9 cellular contexts compared by ENCODE assay signal in the genomic region with DNA sequence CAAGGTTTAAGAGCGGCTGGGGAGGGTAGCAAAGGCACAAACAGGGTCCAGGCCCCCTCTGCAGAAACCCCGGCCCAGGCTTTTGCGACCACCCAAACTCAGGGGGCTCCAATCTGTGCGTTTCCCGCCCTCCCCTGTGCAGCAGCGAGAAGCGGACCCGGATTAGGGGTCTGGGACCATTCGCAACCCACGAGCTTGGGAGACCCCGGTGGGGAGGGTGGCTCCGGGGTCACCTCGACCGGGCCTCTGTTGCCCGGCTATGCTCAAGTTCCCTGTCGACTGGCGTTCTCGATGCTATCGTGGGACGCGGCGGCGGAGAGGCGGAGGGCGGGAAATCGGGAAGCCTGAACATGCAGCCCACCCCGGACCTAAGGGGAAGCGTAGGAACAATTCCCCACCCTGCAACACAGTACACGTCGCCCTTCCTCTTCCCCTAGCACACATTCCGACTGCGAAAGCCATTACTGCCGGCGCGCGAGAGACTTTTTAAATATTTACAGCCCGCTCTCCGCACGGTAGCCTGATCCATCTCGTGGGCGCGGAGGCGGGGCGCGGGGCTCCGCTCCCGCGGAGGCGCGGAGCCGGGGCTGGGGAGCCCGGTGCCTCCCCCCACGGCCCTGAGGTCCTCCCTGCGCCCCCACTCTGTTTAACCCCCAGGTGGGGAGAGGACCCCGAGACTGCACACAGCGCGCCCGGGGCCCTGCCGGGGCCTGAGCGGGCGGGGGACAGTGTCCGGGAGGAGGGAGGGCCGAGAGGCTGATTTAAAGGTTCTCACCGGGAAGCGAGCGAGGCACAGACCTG. TPM values are rescaled to one million over a fixed set of nuclear protein-coding genes. Genes with fewer than 3 reads are reported as not detected.
DNase-seq lines count a peak whose midpoint lies in the region; ATAC-seq, FAIRE-seq and TF ChIP-seq lines count a peak whose summit lies in the region.
"Had no signal": no experiment of that assay in that cellular context is flagged by ENCODE, and none has a peak within 500 bp of the region (broad histone marks: within the 10 kb centered on the region; RNA-seq: fewer than 3 reads in every experiment).

No MANE protein-coding gene starts in this region.

- H3K36me3 ChIP-seq in colonic mucosa = no peaks in the 10 kb centered on the region
- no peaks in the 10 kb centered on the region for H3K36me3 ChIP-seq in mucosa of rectum (ENCODE audit: control insufficient read depth in 2 of 2, insufficient read depth in 2 of 2, low read length in 2 of 2)

- POLR2A ChIA-PET in A549 (lab: Yijun Ruan, JAX) = no interaction called here

- H3K9me3 ChIP-seq in A549 = no peaks in the 10 kb centered on the region
- H3K9me3 ChIP-seq in colonic mucosa = no peaks in the 10 kb centered on the region
- no peaks in the 10 kb centered on the region for H3K9me3 ChIP-seq in mucosa of rectum (ENCODE audit: control insufficient read depth in 2 of 2, low read length in 2 of 2)

- peak overlapping the region; percentile 35 to 74; a peak in 4 of 6 replicates for H3K27ac ChIP-seq in A549
- H3K27ac ChIP-seq in colonic mucosa = no peak overlapping the region
- H3K27ac ChIP-seq in mucosa of rectum (ENCODE audit: low read depth in 2 of 2, low read length in 2 of 2) = no peak overlapping the region

- ATAC-seq in A549 (peak in 1 of 2 experiments; percentile 29; a peak in 2 of 6 replicates), HG02798 (IDR thresholded peaks at IDR 0.05; ENCODE audit: poor library complexity, unreplicated experiment) (no peak), GM18867 (IDR thresholded peaks at IDR 0.05; ENCODE audit: unreplicated experiment) (no peak)

- H3K9me3 Mint-ChIP-seq in HFFc6 = no peaks in the 10 kb centered on the region

- peak overlapping the region; percentile 43; the same call in 1 of the 2 replicates for H3K27ac Mint-ChIP-seq in HFFc6

- peak overlapping the region; percentile 59 for H3K4me2 ChIP-seq in A549

- H3K4me1 Mint-ChIP-seq in HFFc6 (ENCODE audit: low read depth) = peaks cover 11% of the 10 kb centered on the region; the same call in 1 of the 2 replicates

- TF ChIP-seq CTCF in A549 (IDR thresholded peaks at IDR 0.05) = no peak
- no peak for TF ChIP-seq CTCF in HFFc6 (IDR thresholded peaks at IDR 0.05)
- no peak for TF ChIP-seq CTCF in colonic mucosa (IDR thresholded peaks at IDR 0.05)

- H3K36me3 Mint-ChIP-seq in HFFc6 (ENCODE audit: low read depth) = no peaks in the 10 kb centered on the region

- peak overlapping the region; percentile 86 for H3K4me3 Mint-ChIP-seq in HFFc6

- no peak for TF ChIP-seq EP300 in A549 (IDR thresholded peaks at IDR 0.05)

- 84% methylated on average over 41 of the region's 66 CpGs for WGBS in A549 (ENCODE audit: missing lambda C conversion rate)

- peaks cover 10% of the 10 kb centered on the region for H3K4me1 ChIP-seq in A549
- H3K4me1 ChIP-seq in colonic mucosa = no peaks in the 10 kb centered on the region
- peaks cover 16 to 17% of the 10 kb centered on the region in 2 donors for H3K4me1 ChIP-seq in mucosa of rectum (ENCODE audit: control insufficient read depth in 2 of 2, insufficient read depth in 2 of 2, low read length in 2 of 2)

- H3K27me3 Mint-ChIP-seq in HFFc6 (ENCODE audit: insufficient read depth) = no peaks in the 10 kb centered on the region; the same call in 1 of the 2 replicates

- H3K27me3 ChIP-seq in colonic mucosa (peaks cover 41% of the 10 kb centered on the region), mucosa of rectum (ENCODE audit: control insufficient read depth in 2 of 2, insufficient read depth in 2 of 2, low read length in 2 of 2) (peaks cover 7 to 28% of the 10 kb centered on the region in 2 donors)

- no peak for FAIRE-seq in A549 (lab: Jason Lieb, UNC)

- intact Hi-C loops in colonic mucosa (cut with DNase I) = loop anchor here (5.0 kb wide), 1 partner anchor 34 kb away; no protein-coding TSS in a partner anchor

- CTCF ChIA-PET in A549 (lab: Yijun Ruan, JAX) = interaction anchor here (0.7 to 1.0 kb wide), 2 partner anchors 12 to 30 kb away, joined by 3 read pairs; no protein-coding TSS in a partner anchor

- DNase-seq in A549 (ENCODE audit: low read depth in 1 of 2, low spot score in 1 of 2) = no peak
- DNase-seq in HFFc6 = no peak
- DNase-seq in colonic mucosa = no peak
- no peak for DNase-seq in COR-L47 (lab: John Stamatoyannopoulos, UW)
- no peak for DNase-seq in NCI-H2029 treated with DMSO at 0.1 percent for 48 hours (lab: John Stamatoyannopoulos, UW)
- DNase-seq: T1000 had no signal

- no peak for TF ChIP-seq RAD21 in A549 (conservative IDR thresholded peaks at IDR 0.05 in 1 of 2, IDR thresholded peaks at IDR 0.05 in 1 of 2)

- no peak for TF ChIP-seq POLR2A in A549 (IDR thresholded peaks at IDR 0.05; ENCODE audit: low read length)

- H3K9ac ChIP-seq in colonic mucosa (ENCODE audit: low read depth in 2 of 2, low read length in 2 of 2) (peak overlapping the region; percentile 16 to 33), mucosa of rectum (ENCODE audit: low read depth in 1 of 2, low read length in 2 of 2) (no peak overlapping the region)

- H3K4me3 ChIP-seq in A549 = peak overlapping the region; percentile 31
- H3K4me3 ChIP-seq in colonic mucosa = peak overlapping the region; percentile 31
- peak overlapping the region; percentile 40 to 50 for H3K4me3 ChIP-seq in mucosa of rectum (ENCODE audit: low read length in 2 of 2)

TF ChIP-seq in A549, 52 proteins besides CTCF, POLR2A, EP300 and RAD21:
- TF ChIP-seq HOXB5 (CRISPR knock-in tag; IDR thresholded peaks at IDR 0.05) = no peak
- no peak for TF ChIP-seq EHMT2 (IDR thresholded peaks at IDR 0.05; ENCODE audit: low read depth)
- TF ChIP-seq FOSB (CRISPR knock-in tag; IDR thresholded peaks at IDR 0.05) = no peak
- TF ChIP-seq FOXS1 (CRISPR knock-in tag; IDR thresholded peaks at IDR 0.05) = no peak
- TF ChIP-seq NPAS2 (CRISPR knock-in tag; IDR thresholded peaks at IDR 0.05; ENCODE audit: borderline replicate concordance) = no peak
- TF ChIP-seq, protein P1, sequence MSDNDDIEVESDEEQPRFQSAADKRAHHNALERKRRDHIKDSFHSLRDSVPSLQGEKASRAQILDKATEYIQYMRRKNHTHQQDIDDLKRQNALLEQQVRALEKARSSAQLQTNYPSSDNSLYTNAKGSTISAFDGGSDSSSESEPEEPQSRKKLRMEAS (IDR thresholded peaks at IDR 0.05) = no peak
- TF ChIP-seq JUNB (IDR thresholded peaks at IDR 0.05) = no peak
- no peak for TF ChIP-seq NFE2L2 (conservative IDR thresholded peaks at IDR 0.05; ENCODE audit: low read length)
- no peak for TF ChIP-seq RFX5 (IDR thresholded peaks at IDR 0.05)
- TF ChIP-seq SREBF2 (IDR thresholded peaks at IDR 0.05) = no peak

RNA-seq across cellular contexts. Expression of a gene that starts 48.1 kb away (rescaled TPM):
- polyA plus RNA-seq in A549 (2011; rRNA removed) (12.2 and 21.3 TPM in 2 replicates), A549 (2017; fragmentation: RNase III; extraction: RNeasy Plus Mini Kit Qiagen cat#74134 plus additional on column Dnase treatment) (12.6 to 15.8 TPM (median 12.6 TPM) in 3 replicates)
- polyA plus RNA-seq in A549 (2012; cell fraction: cytosol; rRNA removed) = 11.8 and 11.9 TPM in 2 replicates
- polyA plus RNA-seq in A549 (2012; cell fraction: nucleus; rRNA removed) = 20.3 and 26.6 TPM in 2 replicates
- 24.5 and 33.1 TPM in 2 replicates for polyA minus RNA-seq in A549 (2011; rRNA and poly(A)+ RNA removed)
- 10 to 100 TPM; 15.0 to 20.3 (median 18.3) TPM for total RNA-seq in HFFc6 (2021; fragmentation: NEBNext Ultra II Directional; extraction: Animal tissue kit (Norgen Biotek cat#: 25700))
- total RNA-seq in colonic mucosa = 10 to 100 TPM; 18.3 to 21.3 TPM

Comparison
In these comparisons a context has a peak if more than half of its experiments do, and no peak if none do; other contexts are left out.
1. H3K27ac ChIP-seq: peak in A549 (2 of 2); none in colonic mucosa (single experiment) and mucosa of rectum (0 of 2).
2. H3K9ac ChIP-seq: peak in colonic mucosa (2 of 2); none in mucosa of rectum (0 of 2).
3. Peak in every context shown above with its lines, with median percentiles within 50 percentile points of each other: H3K4me3 ChIP-seq.